Comparison of ENCODE assay signal across 8 cellular contexts in genomic region chr15:74433592-74434259, GRCh38.
DNase-seq lines count a peak whose midpoint lies in the region; ATAC-seq and TF ChIP-seq lines count a peak whose summit lies in the region.

A gene with protein sequence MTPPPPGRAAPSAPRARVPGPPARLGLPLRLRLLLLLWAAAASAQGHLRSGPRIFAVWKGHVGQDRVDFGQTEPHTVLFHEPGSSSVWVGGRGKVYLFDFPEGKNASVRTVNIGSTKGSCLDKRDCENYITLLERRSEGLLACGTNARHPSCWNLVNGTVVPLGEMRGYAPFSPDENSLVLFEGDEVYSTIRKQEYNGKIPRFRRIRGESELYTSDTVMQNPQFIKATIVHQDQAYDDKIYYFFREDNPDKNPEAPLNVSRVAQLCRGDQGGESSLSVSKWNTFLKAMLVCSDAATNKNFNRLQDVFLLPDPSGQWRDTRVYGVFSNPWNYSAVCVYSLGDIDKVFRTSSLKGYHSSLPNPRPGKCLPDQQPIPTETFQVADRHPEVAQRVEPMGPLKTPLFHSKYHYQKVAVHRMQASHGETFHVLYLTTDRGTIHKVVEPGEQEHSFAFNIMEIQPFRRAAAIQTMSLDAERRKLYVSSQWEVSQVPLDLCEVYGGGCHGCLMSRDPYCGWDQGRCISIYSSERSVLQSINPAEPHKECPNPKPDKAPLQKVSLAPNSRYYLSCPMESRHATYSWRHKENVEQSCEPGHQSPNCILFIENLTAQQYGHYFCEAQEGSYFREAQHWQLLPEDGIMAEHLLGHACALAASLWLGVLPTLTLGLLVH (minus strand): TSS chr15:74433958. CDS start chr15:74433918, 40 bp downstream.

- ATAC-seq in GM19023 (IDR thresholded peaks at IDR 0.05; ENCODE audit: unreplicated experiment) = peak; percentile 70
- peak; percentile 64 for ATAC-seq in HG03196 (IDR thresholded peaks at IDR 0.05; ENCODE audit: unreplicated experiment)

- peak; percentile 59 to 66 for DNase-seq in AML-193 (lab: John Stamatoyannopoulos, UW)
- peak; percentile 84 for DNase-seq in NOMO-1 treated with dmso at 0.1 percent for 144 hours (lab: John Stamatoyannopoulos, UW; ENCODE audit: unreplicated experiment)
- peak; percentile 86 for DNase-seq in activated CD8-positive, alpha-beta memory T cell treated with anti-CD3 and anti-CD28 coated beads, Interleukin-2, amount 50 U/mL, for 4 hours
- peak; percentile 82 for DNase-seq in epithelial cell of esophagus (ENCODE audit: low read depth)
- peak; percentile 72 for DNase-seq in middle frontal gyrus (ENCODE audit: extremely low spot score, low spot score)
- peak; percentile 77 to 82 for DNase-seq in stimulated activated CD8-positive, alpha-beta memory T cell treated with anti-CD3 and anti-CD28 coated beads, Interleukin-2, amount 100 ng/mL, for 48 hours (ENCODE audit: low read depth in 2 of 2)

- TF ChIP-seq CTCF in epithelial cell of esophagus (IDR thresholded peaks at IDR 0.05; ENCODE audit: insufficient read depth, low read depth, low read length, missing control alignments) = no peak

- H3K4me3 ChIP-seq in epithelial cell of esophagus (ENCODE audit: low read length) = peak within 1 kb of the TSS; percentile 52

Comparison
In these comparisons a context has a peak if more than half of its experiments do, and no peak if none do; other contexts are left out.
1. Peak in every context shown above with its lines: DNase-seq, ATAC-seq and H3K4me3 ChIP-seq.